Comparison of ENCODE assay signal across 8 cellular contexts in genomic region chr2:105329197-105329554, GRCh38. TPM values are rescaled to one million over a fixed set of nuclear protein-coding genes. Genes with fewer than 3 reads are reported as not detected.
DNase-seq lines count a peak whose midpoint lies in the region; ATAC-seq, FAIRE-seq and TF ChIP-seq lines count a peak whose summit lies in the region.

No MANE protein-coding gene starts in this region.

- H2AK5ac ChIP-seq in H1 (ENCODE audit: low read depth, low read length), result no peak overlapping the region; the same call in 1 of the 2 replicates

- TF ChIP-seq CTCF in BE2C (IDR thresholded peaks at IDR 0.05; ENCODE audit: low read depth, low read length) (no peak), H1 (IDR thresholded peaks at IDR 0.05; ENCODE audit: control extremely low read depth in 1 of 3, insufficient read depth in 1 of 3, low read depth in 1 of 3, low read length in 3 of 3) (no peak)

- H4K5ac ChIP-seq in H1 (ENCODE audit: insufficient read length, low read depth, low read length), result peak overlapping the region; percentile 5

- H3K4me3 ChIP-seq in BE2C (ENCODE audit: low read depth, low read length) (peak overlapping the region; percentile 78), H1 (ENCODE audit: extremely low read depth in 1 of 4, insufficient read depth in 2 of 4, low read depth in 3 of 4, low read length in 4 of 4) (peak overlapping the region; percentile 64 to 78 (median 74))

- ATAC-seq in GM21737 (IDR thresholded peaks at IDR 0.05; ENCODE audit: unreplicated experiment), result peak; percentile 8
- ATAC-seq in naive B cell (ENCODE audit: low read depth in 2 of 2), result peak; percentile 22 to 23
- no peak for ATAC-seq in GM21576 (IDR thresholded peaks at IDR 0.05; ENCODE audit: unreplicated experiment)

- H3K27me3 Mint-ChIP-seq in naive B cell, result no peaks in the 10 kb centered on the region

- peak overlapping the region; percentile 82; the same call in 1 of the 2 replicates for H2BK12ac ChIP-seq in H1 (ENCODE audit: low read depth, low read length)

- H3K4ac ChIP-seq in H1 (replicated peaks; ENCODE audit: insufficient read length, low read depth, low read length), result peak overlapping the region; percentile 1

- peak overlapping the region; percentile 68 for H3K14ac ChIP-seq in H1 (ENCODE audit: insufficient read length)

- no peaks in the 10 kb centered on the region for H3K9me3 Mint-ChIP-seq in naive B cell

- peaks cover 17% of the 10 kb centered on the region for H3K79me1 ChIP-seq in H1 (ENCODE audit: low read depth, low read length)

- H2BK15ac ChIP-seq in H1 (ENCODE audit: low read length), result peak overlapping the region; percentile 98

- DNase-seq in BE2C (no peak), SK-N-DZ (ENCODE audit: low spot score) (peak; percentile 25), H1 (ENCODE audit: low read depth in 1 of 2, low spot score in 2 of 2) (no peak), naive B cell (no peak), islet precursor cell (no peak), NCI-H2196 (lab: John Stamatoyannopoulos, UW; ENCODE audit: unreplicated experiment) (no peak)

- H3K9me3 ChIP-seq in BE2C, result no peaks in the 10 kb centered on the region
- no peaks in the 10 kb centered on the region for H3K9me3 ChIP-seq in H1 (ENCODE audit: insufficient read depth in 2 of 2, low read depth in 1 of 2, low read length in 1 of 2)

- peak overlapping the region in 3 of 4 experiments; percentile 63 to 94 (median 67); a peak in 6 of 7 replicates for H3K9ac ChIP-seq in H1 (replicated peaks in 1 of 4; ENCODE audit: extremely low read depth in 1 of 4, low read depth in 3 of 4, low read length in 3 of 4)

- H3K36me3 ChIP-seq in BE2C (no peaks in the 10 kb centered on the region; the same call in 1 of the 2 replicates), H1 (ENCODE audit: control insufficient read depth in 2 of 4, insufficient read depth in 4 of 4, low read length in 3 of 4) (peaks cover 0 to 3% (median 0%) of the 10 kb centered on the region in 4 experiments; a peak in 1 of 8 replicates)

- peak overlapping the region; percentile 15; the same call in 1 of the 2 replicates for H2BK5ac ChIP-seq in H1 (ENCODE audit: low read depth, low read length)

- no peak for TF ChIP-seq EP300 in H1 (IDR thresholded peaks at IDR 0.05; ENCODE audit: borderline replicate concordance in 1 of 2, low read depth in 2 of 2, low read length in 2 of 2)

- peak overlapping the region; percentile 71; the same call in 1 of the 2 replicates for H2AFZ ChIP-seq in H1 (ENCODE audit: low read length)

- CTCF ChIA-PET in H1 (lab: Charles Lee; ENCODE audit: partially characterized antibody), result interaction anchor here (1.0 to 1.7 kb wide), 5 partner anchors 13 to 89 kb away, joined by 3 to 5 read pairs (median 4); no protein-coding TSS in a partner anchor

- no peak overlapping the region for H2BK120ac ChIP-seq in H1 (replicated peaks; ENCODE audit: low read depth, low read length)

- H3K23ac ChIP-seq in H1 (ENCODE audit: insufficient read length), result no peak overlapping the region

- H3K79me2 ChIP-seq in H1 (ENCODE audit: control insufficient read depth in 1 of 2, insufficient read depth in 2 of 2, low read length in 2 of 2), result peaks cover 3 to 50% of the 10 kb centered on the region in 2 experiments; a peak in 2 of 4 replicates

- peaks cover 0 to 3% of the 10 kb centered on the region in 2 experiments for H4K20me1 ChIP-seq in H1 (replicated peaks in 1 of 2; ENCODE audit: control insufficient read depth in 1 of 2, insufficient read depth in 2 of 2, low read length in 2 of 2)

- peak overlapping the region; percentile 51; the same call in 1 of the 2 replicates for H3K18ac ChIP-seq in H1 (ENCODE audit: extremely low read depth, low read length)

- peak overlapping the region; percentile 88 to 98 (median 96) for H3K27ac Mint-ChIP-seq in naive B cell

- H3K4me3 Mint-ChIP-seq in naive B cell, result peak overlapping the region; percentile 86 to 99 (median 96)

- no peak for FAIRE-seq in H1 (lab: Jason Lieb, UNC)

- H3K4me2 ChIP-seq in H1 (ENCODE audit: insufficient read depth in 1 of 2, low read depth in 2 of 2, low read length in 2 of 2), result peak overlapping the region; percentile 95 to 98

- WGBS in H1 (ENCODE audit: extremely low coverage in 1 of 2, insufficient coverage in 1 of 2, insufficient read length in 1 of 2, insufficient replicate concordance in 2 of 2, low coverage in 1 of 2, low lambda C conversion rate in 2 of 2, missing lambda C conversion rate in 1 of 2), 2 experiments, result 11% methylated on average over 5 of the region's 17 CpGs; no CpG with 5 or more reads in 1 of the 2 experiments

- H3K27me3 ChIP-seq in BE2C (no peaks in the 10 kb centered on the region), H1 (replicated peaks in 1 of 4; ENCODE audit: control insufficient read depth in 3 of 4, extremely low read depth in 1 of 4, insufficient read depth in 3 of 4, low read length in 3 of 4) (no peaks in the 10 kb centered on the region; a peak in 1 of 7 replicates)

- peak overlapping the region; percentile 87 for H4K91ac ChIP-seq in H1 (replicated peaks; ENCODE audit: insufficient read length, low read length)

- H3K23me2 ChIP-seq in H1 (ENCODE audit: low read depth, low read length), result peaks cover 10% of the 10 kb centered on the region; the same call in 1 of the 2 replicates

- H3K4me1 Mint-ChIP-seq in naive B cell, result peaks cover 34 to 48% (median 46%) of the 10 kb centered on the region in 3 donors

- POLR2A ChIA-PET in H1 (lab: Charles Lee; ENCODE audit: partially characterized antibody), result interaction anchor here (0.7 to 2.1 kb wide), 13 partner anchors 7 to 75 kb away, joined by 3 to 10 read pairs (median 3); partner anchors contain the start of gene C2orf49

- TF ChIP-seq POLR2A in H1 (IDR thresholded peaks at IDR 0.05; ENCODE audit: control extremely low read depth in 1 of 2, low read depth in 2 of 2, low read length in 2 of 2), result no peak

- TF ChIP-seq RAD21 in H1 (IDR thresholded peaks at IDR 0.05 in 1 of 2, conservative IDR thresholded peaks at IDR 0.05 in 1 of 2; ENCODE audit: low read depth in 2 of 2, low read length in 2 of 2), result no peak

- no peak overlapping the region for H2BK20ac ChIP-seq in H1 (ENCODE audit: low read length)

- peak overlapping the region; percentile 19 for H4K8ac ChIP-seq in H1 (ENCODE audit: extremely low read depth, insufficient read depth, low read length)

- no peaks in the 10 kb centered on the region for H3K4me1 ChIP-seq in BE2C
- H3K4me1 ChIP-seq in H1 (replicated peaks in 1 of 4; ENCODE audit: control insufficient read depth in 3 of 4, insufficient read depth in 4 of 4, low read length in 3 of 4), result peaks cover 5 to 12% (median 10%) of the 10 kb centered on the region in 4 experiments; a peak in 5 of 7 replicates

- H3K27ac ChIP-seq in H1 (ENCODE audit: low read depth, low read length), result no peak overlapping the region

- H3K36me3 Mint-ChIP-seq in naive B cell, result no peaks in the 10 kb centered on the region

- no peak overlapping the region for H3K56ac ChIP-seq in H1 (replicated peaks; ENCODE audit: insufficient read length, low read depth, low read length)

TF ChIP-seq in H1, 55 proteins besides CTCF, POLR2A, EP300 and RAD21:
- no peak for TF ChIP-seq CHD2 (IDR thresholded peaks at IDR 0.05; ENCODE audit: low read length)
- no peak for TF ChIP-seq CREB1 (IDR thresholded peaks at IDR 0.05)
- no peak for TF ChIP-seq SAP30 (IDR thresholded peaks at IDR 0.05; ENCODE audit: insufficient read depth, insufficient replicate concordance, low read length)
- TF ChIP-seq GTF2F1 (IDR thresholded peaks at IDR 0.05; ENCODE audit: borderline replicate concordance, low read depth, low read length), result no peak
- TF ChIP-seq MAX (IDR thresholded peaks at IDR 0.05), result 0 out of 2 replicates have a peak, but pooled peaks have one; percentile 11
- no peak for TF ChIP-seq SP4 (IDR thresholded peaks at IDR 0.05; ENCODE audit: low read length)

RNA-seq across cellular contexts. Expression of gene TGFBRAP1, which starts 0.4 kb away (rescaled TPM):
- polyA plus RNA-seq in BE2C (2012; ENCODE audit: insufficient read depth, insufficient read length, low read depth), result 20.4 TPM
- 13.9 and 15.6 TPM in 2 replicates for polyA plus RNA-seq in SK-N-DZ (2014; cell fraction: cytosol; rRNA removed)
- polyA plus RNA-seq in SK-N-DZ (2014; cell fraction: nucleus; rRNA removed), result 9.9 and 16.6 TPM in 2 replicates
- 20.2 and 21.9 TPM in 2 replicates for total RNA-seq in H1 (2021; fragmentation: NEBNext Ultra II Directional; extraction: Animal tissue kit (Norgen Biotek cat#: 25700))
- polyA plus RNA-seq in H1 (2011; rRNA removed) (11.2 and 11.7 TPM in 2 replicates), naive B cell (ENCODE audit: low read depth in 6 of 6) (10 to 100 TPM; 17.2 to 31.2 (median 20.5) TPM)
- 10.0 TPM for polyA plus RNA-seq in H1 (2011; cell fraction: cytosol; rRNA removed)
- 13.4 TPM for polyA plus RNA-seq in H1 (2011; cell fraction: nucleus; rRNA removed)
- polyA plus RNA-seq in H1 (2012, experiment 1 of 2), result 11.0 to 13.4 TPM (median 12.8 TPM) in 4 replicates
- 5.6 TPM for polyA plus RNA-seq in H1 (2012, experiment 2 of 2)
- polyA plus RNA-seq in H1 (2013, experiment 1 of 2), result 9.6 TPM
- polyA plus RNA-seq in H1 (2013, experiment 2 of 2), result 10.2 TPM
- polyA minus RNA-seq in H1 (2011; rRNA and poly(A)+ RNA removed), result 16.0 and 18.8 TPM in 2 replicates
- 12.4 TPM for polyA minus RNA-seq in H1 (2011; cell fraction: cytosol; rRNA and poly(A)+ RNA removed)
- polyA minus RNA-seq in H1 (2011; cell fraction: nucleus; rRNA and poly(A)+ RNA removed), result 12.7 TPM

RNA-seq across cellular contexts. Expression of gene C2orf49, which starts 8.2 kb away (rescaled TPM):
- 13.3 TPM for polyA plus RNA-seq in BE2C (2012; ENCODE audit: insufficient read depth, insufficient read length, low read depth)
- 17.4 and 18.2 TPM in 2 replicates for polyA plus RNA-seq in SK-N-DZ (2014; cell fraction: cytosol; rRNA removed)
- 5.3 and 7.7 TPM in 2 replicates for polyA plus RNA-seq in SK-N-DZ (2014; cell fraction: nucleus; rRNA removed)
- total RNA-seq in H1 (2021; fragmentation: NEBNext Ultra II Directional; extraction: Animal tissue kit (Norgen Biotek cat#: 25700)), result 14.4 and 19.9 TPM in 2 replicates
- polyA plus RNA-seq in H1 (2011; rRNA removed) (3.9 and 5.6 TPM in 2 replicates), naive B cell (ENCODE audit: low read depth in 6 of 6) (10 to 100 TPM; 12.0 to 16.3 (median 12.7) TPM)
- 12.0 TPM for polyA plus RNA-seq in H1 (2011; cell fraction: cytosol; rRNA removed)
- polyA plus RNA-seq in H1 (2011; cell fraction: nucleus; rRNA removed), result 2.0 TPM
- 10.9 to 15.4 TPM (median 12.8 TPM) in 4 replicates for polyA plus RNA-seq in H1 (2012, experiment 1 of 2)
- polyA plus RNA-seq in H1 (2012, experiment 2 of 2), result 3.7 TPM
- polyA plus RNA-seq in H1 (2013, experiment 1 of 2), result 18.3 TPM
- 16.8 TPM for polyA plus RNA-seq in H1 (2013, experiment 2 of 2)
- polyA minus RNA-seq in H1 (2011; rRNA and poly(A)+ RNA removed), result 4.5 and 4.8 TPM in 2 replicates
- polyA minus RNA-seq in H1 (2011; cell fraction: cytosol; rRNA and poly(A)+ RNA removed), result 5.4 TPM
- 11.3 TPM for polyA minus RNA-seq in H1 (2011; cell fraction: nucleus; rRNA and poly(A)+ RNA removed)
